In genomic region chr17:16463341-16464000, GRCh38 we compare ENCODE assay signal across 11 cellular contexts. TPM values are rescaled to one million over a fixed set of nuclear protein-coding genes. Genes with fewer than 3 reads are reported as not detected.
DNase-seq lines count a peak whose midpoint lies in the region; ATAC-seq and TF ChIP-seq lines count a peak whose summit lies in the region.
"Had no signal": no experiment of that assay in that cellular context is flagged by ENCODE, and none has a peak within 500 bp of the region (broad histone marks: within the 10 kb centered on the region; RNA-seq: fewer than 3 reads in every experiment).

No MANE protein-coding gene starts in this region.

- H4K91ac ChIP-seq in mesenchymal stem cell (ENCODE audit: low read length) = peak overlapping the region; percentile 28

- no peaks in the 10 kb centered on the region for H3K27me3 Mint-ChIP-seq in naive thymus-derived CD8-positive, alpha-beta T cell

- H2BK5ac ChIP-seq in mesenchymal stem cell (ENCODE audit: low read depth, low read length, poor library complexity, severe bottlenecking) = no peak overlapping the region

- intact Hi-C loops in mammary epithelial cell (cut with micrococcal nuclease) = loop anchor here (2.0 kb wide), 1 partner anchor 57 kb away; no protein-coding TSS in a partner anchor

- H3K4me3 Mint-ChIP-seq in naive thymus-derived CD8-positive, alpha-beta T cell = no peak overlapping the region

- no peaks in the 10 kb centered on the region for H3K79me1 ChIP-seq in mesenchymal stem cell (replicated peaks; ENCODE audit: low read length, poor library complexity, severe bottlenecking)

- H3K4me1 ChIP-seq in mammary epithelial cell (ENCODE audit: insufficient read depth, low read length) (peaks cover 21% of the 10 kb centered on the region), mesenchymal stem cell (ENCODE audit: control insufficient read depth, insufficient read depth, low read depth, low read length) (peaks cover 6% of the 10 kb centered on the region)

- peak overlapping the region in 1 of 2 experiments; percentile 32 for H3K18ac ChIP-seq in mesenchymal stem cell (ENCODE audit: low read depth in 1 of 2, low read length in 2 of 2)

- H4K20me1 ChIP-seq in mammary epithelial cell (ENCODE audit: insufficient read depth, low read length) = no peaks in the 10 kb centered on the region

- H2BK12ac ChIP-seq in mesenchymal stem cell (ENCODE audit: low read length in 2 of 2) = peak overlapping the region in 1 of 2 experiments; percentile 37

- no peaks in the 10 kb centered on the region for H3K27me3 ChIP-seq in BJ (ENCODE audit: control insufficient read depth, insufficient read depth, low read length)
- H3K27me3 ChIP-seq in mammary epithelial cell (ENCODE audit: insufficient read depth, low read length) = no peaks in the 10 kb centered on the region
- H3K27me3 ChIP-seq in mesenchymal stem cell (ENCODE audit: control insufficient read depth in 1 of 2, insufficient read depth in 1 of 2, low read length in 2 of 2) = no peaks in the 10 kb centered on the region
- H3K27me3 ChIP-seq: esophagus squamous epithelium had no signal

- H3K36me3 ChIP-seq in BJ (ENCODE audit: control insufficient read depth, insufficient read depth, low read length) (no peaks in the 10 kb centered on the region; the same call in 1 of the 2 replicates), mammary epithelial cell (ENCODE audit: insufficient read depth, low read length) (no peaks in the 10 kb centered on the region), mesenchymal stem cell (ENCODE audit: control insufficient read depth in 1 of 2, insufficient read depth in 2 of 2, low read depth in 1 of 2, low read length in 2 of 2) (peaks cover 0 to 11% of the 10 kb centered on the region in 2 experiments)
- H3K36me3 ChIP-seq: esophagus squamous epithelium had no signal

- no peak overlapping the region for H3K4ac ChIP-seq in mesenchymal stem cell (ENCODE audit: low read depth in 1 of 2, low read length in 2 of 2)

- no peak overlapping the region for H2BK120ac ChIP-seq in mesenchymal stem cell (ENCODE audit: low read depth, low read length)

- ATAC-seq in GM18907 (IDR thresholded peaks at IDR 0.05; ENCODE audit: unreplicated experiment) (no peak), GM21737 (IDR thresholded peaks at IDR 0.05; ENCODE audit: unreplicated experiment) (no peak)
- no peak for ATAC-seq in naive thymus-derived CD8-positive, alpha-beta T cell

- in situ Hi-C loops in mammary epithelial cell (cut with MboI; ENCODE audit: low sequenced_read_pairs in 2 of 2) = no loop called here

- CTCF ChIA-PET in BJ (lab: Yijun Ruan, JAX) = interaction anchor here (1.4 to 5.8 kb wide), 7 partner anchors 11 to 62 kb away, joined by 4 to 58 read pairs (median 5); no protein-coding TSS in a partner anchor
- CTCF ChIA-PET in mammary epithelial cell (lab: Charles Lee; ENCODE audit: low non-redundant PET) = interaction anchor here (0.7 kb wide), 1 partner anchor 113 kb away, joined by 4 read pairs; no protein-coding TSS in a partner anchor

- H3K9me3 Mint-ChIP-seq in naive thymus-derived CD8-positive, alpha-beta T cell = no peaks in the 10 kb centered on the region

- H3K14ac ChIP-seq in mesenchymal stem cell (ENCODE audit: low read length in 2 of 2) = peak overlapping the region in 1 of 2 experiments; percentile 35

- H3K4me1 Mint-ChIP-seq in naive thymus-derived CD8-positive, alpha-beta T cell = peaks cover 0 to 4% (median under 1%) of the 10 kb centered on the region in 4 donors

- H3K4me3 ChIP-seq in BJ (ENCODE audit: low read depth, low read length) = no peak overlapping the region
- H3K4me3 ChIP-seq in mammary epithelial cell (replicated peaks in 1 of 3; ENCODE audit: insufficient read depth in 1 of 3, low read depth in 2 of 3, low read length in 3 of 3) = no peak overlapping the region
- no peak overlapping the region for H3K4me3 ChIP-seq in mesenchymal stem cell (ENCODE audit: insufficient read depth in 1 of 2, low read depth in 1 of 2, low read length in 2 of 2)
- H3K4me3 ChIP-seq: esophagus squamous epithelium had no signal

- H2BK15ac ChIP-seq in mesenchymal stem cell (ENCODE audit: low read depth, poor library complexity, severe bottlenecking) = no peak overlapping the region

- H3K4me2 ChIP-seq in mammary epithelial cell (ENCODE audit: insufficient read depth, low read depth, low read length) (no peak overlapping the region), mesenchymal stem cell (ENCODE audit: low read length, poor library complexity, severe bottlenecking) (no peak overlapping the region)

- DNase-seq in BJ (ENCODE audit: low read depth) (peak; percentile 51), NCI-H2196 treated with DMSO at 0.1 percent for 48 hours (lab: John Stamatoyannopoulos, UW; ENCODE audit: unreplicated experiment) (peak; percentile 48), mammary epithelial cell (peak; percentile 35), mesenchymal stem cell (peak; percentile 26), islet precursor cell (no peak)
- DNase-seq in naive thymus-derived CD8-positive, alpha-beta T cell = no peak
- DNase-seq: activated CD8-positive, alpha-beta memory T cell treated with anti-CD3 and anti-CD28 coated beads, Interleukin-2, amount 50 U/mL, for 4 hours; esophagus squamous epithelium; NCI-H1930 had no signal

- no TSS peak for BruUV-seq in mammary epithelial cell (replicated peaks; lab: Mats Ljungman, UMichigan)

- TF ChIP-seq CTCF in BJ (IDR thresholded peaks at IDR 0.05; ENCODE audit: insufficient read depth, low read depth, low read length) (peak; percentile 57), mammary epithelial cell (conservative IDR thresholded peaks at IDR 0.05 in 1 of 2, IDR thresholded peaks at IDR 0.05 in 1 of 2; ENCODE audit: extremely low read depth in 1 of 2, insufficient read depth in 1 of 2, low read depth in 1 of 2, low read length in 2 of 2) (peak; percentile 41 to 60)

- POLR2A ChIA-PET in BJ (lab: Charles Lee) = no interaction called here
- POLR2A ChIA-PET in naive thymus-derived CD8-positive, alpha-beta T cell (lab: Charles Lee) = no interaction called here

- peak overlapping the region in 2 of 10 donors; percentile 27 for H3K27ac Mint-ChIP-seq in naive thymus-derived CD8-positive, alpha-beta T cell

- H3K79me2 ChIP-seq in mammary epithelial cell (ENCODE audit: insufficient read depth, low read length) = no peaks in the 10 kb centered on the region

- WGBS in mammary epithelial cell (ENCODE audit: low coverage, missing lambda C conversion rate) = 33% methylated on average over 10 of the region's 10 CpGs
- WGBS in mesenchymal stem cell = 84% methylated on average over 7 of the region's 10 CpGs

- H4K8ac ChIP-seq in mesenchymal stem cell (ENCODE audit: low read length) = no peak overlapping the region

- H2AFZ ChIP-seq in mammary epithelial cell (ENCODE audit: low read depth, low read length) = no peak overlapping the region
- H2AFZ ChIP-seq in mesenchymal stem cell (ENCODE audit: low read depth, low read length) = no peak overlapping the region

- H3K9me3 ChIP-seq in mammary epithelial cell (replicated peaks; ENCODE audit: insufficient read depth, low read length) (no peaks in the 10 kb centered on the region), mesenchymal stem cell (ENCODE audit: control insufficient read depth, low read length) (no peaks in the 10 kb centered on the region)
- H3K9me3 ChIP-seq: esophagus squamous epithelium had no signal

- dilution Hi-C loops in mammary epithelial cell (cut with HindIII; ENCODE audit: low sequenced_read_pairs) = no loop called here

- no peak overlapping the region for H3K9ac ChIP-seq in mammary epithelial cell (ENCODE audit: insufficient read depth, low read length)
- H3K9ac ChIP-seq in mesenchymal stem cell (ENCODE audit: low read length) = no peak overlapping the region

- H3K36me3 Mint-ChIP-seq in naive thymus-derived CD8-positive, alpha-beta T cell = no peaks in the 10 kb centered on the region

- H3K23ac ChIP-seq in mesenchymal stem cell (ENCODE audit: low read length in 2 of 2) = no peak overlapping the region

- no peak overlapping the region for H2AK5ac ChIP-seq in mesenchymal stem cell (ENCODE audit: low read length, severe bottlenecking)

- no peak overlapping the region for H3K27ac ChIP-seq in mammary epithelial cell (ENCODE audit: insufficient read depth, low read depth, low read length)
- no peak overlapping the region for H3K27ac ChIP-seq in mesenchymal stem cell (ENCODE audit: low read length, poor library complexity, severe bottlenecking)
- H3K27ac ChIP-seq: esophagus squamous epithelium had no signal

RNA-seq across cellular contexts. Expression of gene LRRC75A, which starts 28.5 kb away (rescaled TPM):
- polyA plus RNA-seq in BJ (2011; rRNA removed) = 0.82 and 1.3 TPM in 2 replicates
- 0.33 and 0.36 TPM in 2 replicates for polyA minus RNA-seq in BJ (2011; rRNA and poly(A)+ RNA removed)
- under 1 TPM; under 0.01 to 0.16 TPM for total RNA-seq in mammary epithelial cell
- polyA plus RNA-seq in mammary epithelial cell = 0.02 TPM
- polyA minus RNA-seq in mammary epithelial cell = not detected
- polyA plus RNA-seq in mesenchymal stem cell (2013, experiment 1 of 2) = 0.44 TPM
- polyA plus RNA-seq in mesenchymal stem cell (2013, experiment 2 of 2) = 0.48 TPM
- total RNA-seq in naive thymus-derived CD8-positive, alpha-beta T cell = 1 to 10 TPM; 7.4 to 8.9 TPM
- 1 to 10 TPM; 1.8 to 3.1 (median 2.1) TPM for polyA plus RNA-seq in naive thymus-derived CD8-positive, alpha-beta T cell

RNA-seq across cellular contexts. Expression of gene TRPV2, which starts 48.1 kb away (rescaled TPM):
- polyA plus RNA-seq in BJ (2011; rRNA removed) (4.0 and 7.9 TPM in 2 replicates), mammary epithelial cell (0.09 TPM)
- polyA minus RNA-seq in BJ (2011; rRNA and poly(A)+ RNA removed) = 5.9 and 15.0 TPM in 2 replicates
- total RNA-seq in mammary epithelial cell = under 1 TPM in 1 of 2 donors, not detected in 1; 0.33 TPM
- not detected for polyA minus RNA-seq in mammary epithelial cell
- polyA plus RNA-seq in mesenchymal stem cell (2013, experiment 1 of 2) = 116 TPM
- 113 TPM for polyA plus RNA-seq in mesenchymal stem cell (2013, experiment 2 of 2)
- total RNA-seq in naive thymus-derived CD8-positive, alpha-beta T cell = 10 to 100 TPM; 60.9 to 65.0 TPM
- 100 to 1,000 TPM in 1 of 3 donors, 10 to 100 TPM in 2; 87.0 to 109 (median 90.6) TPM for polyA plus RNA-seq in naive thymus-derived CD8-positive, alpha-beta T cell

Comparison
In these comparisons a context has a peak if more than half of its experiments do, and no peak if none do; other contexts are left out.
1. DNase-seq: peak in BJ (single experiment), NCI-H2196 treated with DMSO at 0.1 percent for 48 hours (single experiment), mammary epithelial cell (single experiment) and mesenchymal stem cell (single experiment); none in naive thymus-derived CD8-positive, alpha-beta T cell (0 of 10) and islet precursor cell (single experiment).